22 cellular contexts compared by ENCODE assay signal in the genomic region with DNA sequence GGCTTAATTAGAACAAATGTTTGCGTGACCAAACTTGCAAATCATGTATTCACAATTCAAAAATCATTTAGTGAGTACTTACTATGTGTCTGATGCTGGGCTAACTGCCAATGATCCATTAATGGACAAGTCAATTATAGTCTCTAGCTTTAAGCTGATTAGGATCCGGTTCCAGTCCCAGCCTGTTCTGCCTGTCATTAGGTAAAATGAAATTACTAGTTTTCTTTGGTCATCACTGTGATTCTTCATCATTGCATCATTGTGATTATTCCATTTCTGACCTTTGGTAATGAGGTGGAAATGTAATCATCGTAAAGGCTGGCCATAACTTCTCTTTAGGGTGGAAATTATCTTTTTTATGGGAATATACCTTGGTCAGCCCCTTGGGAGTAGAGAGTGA.
DNase-seq lines count a peak whose midpoint lies in the region; ATAC-seq, FAIRE-seq and TF ChIP-seq lines count a peak whose summit lies in the region.
"Had no signal": no experiment of that assay in that cellular context is flagged by ENCODE, and none has a peak within 500 bp of the region (broad histone marks: within the 10 kb centered on the region; RNA-seq: fewer than 3 reads in every experiment).

No MANE protein-coding gene starts in this region.

- no peak overlapping the region for H3K9ac ChIP-seq in SK-N-SH

- POLR2A ChIA-PET in HEK293 (lab: Yijun Ruan, JAX) (no interaction called here), SK-N-SH (lab: Yijun Ruan, JAX) (no interaction called here)

- H3K4me3 ChIP-seq in HEK293 (ENCODE audit: low read depth, low read length) (no peak overlapping the region), SK-N-SH (ENCODE audit: low read depth in 2 of 2, low read length in 1 of 2) (no peak overlapping the region)
- H3K4me3 ChIP-seq: SJCRH30 had no signal

- no peaks in the 10 kb centered on the region for H3K4me1 ChIP-seq in HEK293 (ENCODE audit: control insufficient read depth, insufficient read depth, low read length)
- H3K4me1 ChIP-seq in SK-N-SH (ENCODE audit: control insufficient read depth in 1 of 2, insufficient read depth in 2 of 2, low read depth in 1 of 2, low read length in 1 of 2): no peaks in the 10 kb centered on the region; a peak in 1 of 4 replicates
- H3K4me1 ChIP-seq: SJCRH30 had no signal

- ATAC-seq in GM21529 (IDR thresholded peaks at IDR 0.05; ENCODE audit: unreplicated experiment) (no peak), left cardiac atrium (no peak)
- ATAC-seq: Panc1 had no signal

- no peaks in the 10 kb centered on the region for H4K20me1 ChIP-seq in SK-N-SH (ENCODE audit: insufficient read depth)

- no peaks in the 10 kb centered on the region for H3K79me2 ChIP-seq in SK-N-SH (ENCODE audit: insufficient read depth)

- intact Hi-C loops in left cardiac atrium (cut with DNase I): loop anchor here in 1 of 2 donors (10.0 kb wide), 1 partner anchor 747 kb away; no protein-coding TSS in a partner anchor

- TF ChIP-seq CTCF in D721Med (IDR thresholded peaks at IDR 0.05; ENCODE audit: insufficient read depth, missing control alignments) (no peak), HEK293 (tag by site-specific recombination; IDR thresholded peaks at IDR 0.05) (no peak), SK-N-SH (IDR thresholded peaks at IDR 0.05) (no peak)

- CTCF ChIA-PET in HEK293 (lab: Yijun Ruan, JAX): interaction anchor here (0.7 to 0.8 kb wide), 2 partner anchors 240 to 755 kb away, joined by 3 read pairs; no protein-coding TSS in a partner anchor
- CTCF ChIA-PET in SK-N-SH (lab: Yijun Ruan, JAX): no interaction called here

- H3K9me2 ChIP-seq in SK-N-SH: no peaks in the 10 kb centered on the region

- no peaks in the 10 kb centered on the region for H3K27me3 ChIP-seq in SK-N-SH (ENCODE audit: insufficient read depth)
- H3K27me3 ChIP-seq: SJCRH30 had no signal

- 0 out of 2 replicates have a peak overlapping the region, but pooled peaks have one; percentile 29 for H2AFZ ChIP-seq in SK-N-SH (ENCODE audit: low read depth)

- 57% methylated on average over 3 of the region's 3 CpGs for WGBS in SK-N-SH (ENCODE audit: low lambda C conversion rate)

- H3K9me3 ChIP-seq in HEK293 (ENCODE audit: control insufficient read depth, insufficient read depth, low read depth, low read length): no peaks in the 10 kb centered on the region
- H3K9me3 ChIP-seq in SK-N-SH: no peaks in the 10 kb centered on the region
- H3K9me3 ChIP-seq: SJCRH30 had no signal

- TF ChIP-seq RAD21 in SK-N-SH (IDR thresholded peaks at IDR 0.05; ENCODE audit: low read length): no peak

- peaks cover 1% of the 10 kb centered on the region for H3F3A ChIP-seq in SK-N-SH (replicated peaks; ENCODE audit: insufficient read depth)

- FAIRE-seq in D721Med (lab: Jason Lieb, UNC): peak; percentile 92
- FAIRE-seq: GM12892, GM18507 had no signal

- H3K4me2 ChIP-seq in SK-N-SH: no peak overlapping the region

- H3K27ac ChIP-seq in HEK293 (ENCODE audit: extremely low read depth, low read depth, low read length) (no peak overlapping the region), SK-N-SH (ENCODE audit: low read depth in 2 of 2, low read length in 1 of 2) (peak overlapping the region in 1 of 2 experiments; percentile 28; a peak in 1 of 4 replicates)
- H3K27ac ChIP-seq: HL-60, SJCRH30 had no signal

- H3K36me3 ChIP-seq in HEK293 (ENCODE audit: control insufficient read depth in 2 of 2, insufficient read depth in 1 of 2, low read length in 2 of 2) (no peaks in the 10 kb centered on the region), SK-N-SH (replicated peaks in 1 of 2; ENCODE audit: control insufficient read depth in 1 of 2, insufficient read depth in 2 of 2, low read length in 1 of 2) (no peaks in the 10 kb centered on the region)
- H3K36me3 ChIP-seq: SJCRH30 had no signal

- no peak for TF ChIP-seq EP300 in SK-N-SH (IDR thresholded peaks at IDR 0.05; ENCODE audit: borderline replicate concordance in 1 of 2, low read depth in 1 of 2, low read length in 1 of 2)

- no peak for DNase-seq in D721Med (ENCODE audit: insufficient read length, low spot score)
- DNase-seq in NCI-H69 (lab: John Stamatoyannopoulos, UW): peak; percentile 88
- DNase-seq in SK-N-SH: no peak
- no peak for DNase-seq in activated effector memory CD4-positive, alpha-beta T cell treated with Interleukin-2 at 50 U/mL for 16 hours
- no peak for DNase-seq in activated naive CD4-positive, alpha-beta T cell (lab: John Stamatoyannopoulos, UW)
- no peak for DNase-seq in left cardiac atrium
- DNase-seq: H7, Kasumi-1, MM.1S, NCI-H1092 treated with DMSO at 0.1 percent for 48 hours, NCI-H1694, NCI-H2227 treated with DMSO at 0.1 percent for 48 hours, NCI-H526 treated with DMSO at 0.1 percent for 48 hours, SJCRH30, SW 1271, T-helper 2 cell had no signal

TF ChIP-seq in HEK293, 187 proteins besides CTCF, POLR2A, EP300 and RAD21 (continues in another document):
- TF ChIP-seq, protein P1, sequence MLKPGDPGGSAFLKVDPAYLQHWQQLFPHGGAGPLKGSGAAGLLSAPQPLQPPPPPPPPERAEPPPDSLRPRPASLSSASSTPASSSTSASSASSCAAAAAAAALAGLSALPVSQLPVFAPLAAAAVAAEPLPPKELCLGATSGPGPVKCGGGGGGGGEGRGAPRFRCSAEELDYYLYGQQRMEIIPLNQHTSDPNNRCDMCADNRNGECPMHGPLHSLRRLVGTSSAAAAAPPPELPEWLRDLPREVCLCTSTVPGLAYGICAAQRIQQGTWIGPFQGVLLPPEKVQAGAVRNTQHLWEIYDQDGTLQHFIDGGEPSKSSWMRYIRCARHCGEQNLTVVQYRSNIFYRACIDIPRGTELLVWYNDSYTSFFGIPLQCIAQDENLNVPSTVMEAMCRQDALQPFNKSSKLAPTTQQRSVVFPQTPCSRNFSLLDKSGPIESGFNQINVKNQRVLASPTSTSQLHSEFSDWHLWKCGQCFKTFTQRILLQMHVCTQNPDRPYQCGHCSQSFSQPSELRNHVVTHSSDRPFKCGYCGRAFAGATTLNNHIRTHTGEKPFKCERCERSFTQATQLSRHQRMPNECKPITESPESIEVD (tag by site-specific recombination; IDR thresholded peaks at IDR 0.05): peak; percentile 47; the same call in 1 of the 2 replicates
- TF ChIP-seq SP7 (tag by site-specific recombination; IDR thresholded peaks at IDR 0.05): peak; percentile 91
- no peak for TF ChIP-seq ZNF658 (tag by site-specific recombination; IDR thresholded peaks at IDR 0.05)
- TF ChIP-seq, protein P2, sequence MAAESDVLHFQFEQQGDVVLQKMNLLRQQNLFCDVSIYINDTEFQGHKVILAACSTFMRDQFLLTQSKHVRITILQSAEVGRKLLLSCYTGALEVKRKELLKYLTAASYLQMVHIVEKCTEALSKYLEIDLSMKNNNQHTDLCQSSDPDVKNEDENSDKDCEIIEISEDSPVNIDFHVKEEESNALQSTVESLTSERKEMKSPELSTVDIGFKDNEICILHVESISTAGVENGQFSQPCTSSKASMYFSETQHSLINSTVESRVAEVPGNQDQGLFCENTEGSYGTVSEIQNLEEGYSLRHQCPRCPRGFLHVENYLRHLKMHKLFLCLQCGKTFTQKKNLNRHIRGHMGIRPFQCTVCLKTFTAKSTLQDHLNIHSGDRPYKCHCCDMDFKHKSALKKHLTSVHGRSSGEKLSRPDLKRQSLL (tag by site-specific recombination; IDR thresholded peaks at IDR 0.05): no peak
- no peak for TF ChIP-seq ZNF610 (tag by site-specific recombination; IDR thresholded peaks at IDR 0.05; ENCODE audit: borderline replicate concordance)
- TF ChIP-seq ZNF24 (tag by site-specific recombination; IDR thresholded peaks at IDR 0.05): no peak

TF ChIP-seq in SK-N-SH, 30 proteins besides CTCF, POLR2A, EP300 and RAD21:
- TF ChIP-seq YY1 (IDR thresholded peaks at IDR 0.05; ENCODE audit: low read depth): no peak
- no peak for TF ChIP-seq FOSL2 (IDR thresholded peaks at IDR 0.05; ENCODE audit: borderline replicate concordance, low read depth)
- TF ChIP-seq CHD2 (IDR thresholded peaks at IDR 0.05; ENCODE audit: low read length, partially characterized antibody): no peak
- TF ChIP-seq TEAD4 (IDR thresholded peaks at IDR 0.05; ENCODE audit: borderline replicate concordance, insufficient read depth): no peak
- no peak for TF ChIP-seq MXI1 (IDR thresholded peaks at IDR 0.05; ENCODE audit: low read depth, low read length)
- no peak for TF ChIP-seq ELF1 (IDR thresholded peaks at IDR 0.05)
- TF ChIP-seq EZH2phosphoT487 (IDR thresholded peaks at IDR 0.05; ENCODE audit: borderline replicate concordance, low read depth): no peak
- TF ChIP-seq, protein P3, sequence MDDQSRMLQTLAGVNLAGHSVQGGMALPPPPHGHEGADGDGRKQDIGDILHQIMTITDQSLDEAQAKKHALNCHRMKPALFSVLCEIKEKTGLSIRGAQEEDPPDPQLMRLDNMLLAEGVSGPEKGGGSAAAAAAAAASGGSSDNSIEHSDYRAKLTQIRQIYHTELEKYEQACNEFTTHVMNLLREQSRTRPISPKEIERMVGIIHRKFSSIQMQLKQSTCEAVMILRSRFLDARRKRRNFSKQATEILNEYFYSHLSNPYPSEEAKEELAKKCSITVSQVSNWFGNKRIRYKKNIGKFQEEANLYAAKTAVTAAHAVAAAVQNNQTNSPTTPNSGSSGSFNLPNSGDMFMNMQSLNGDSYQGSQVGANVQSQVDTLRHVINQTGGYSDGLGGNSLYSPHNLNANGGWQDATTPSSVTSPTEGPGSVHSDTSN (IDR thresholded peaks at IDR 0.05): no peak
